ENCODE assay signal across 8 cellular contexts in genomic region chr22:38270091-38270972, GRCh38. TPM values are rescaled to one million over a fixed set of nuclear protein-coding genes. Genes with fewer than 3 reads are reported as not detected.
DNase-seq lines count a peak whose midpoint lies in the region; TF ChIP-seq lines count a peak whose summit lies in the region.

No MANE protein-coding gene starts in this region.

- H3K27me3 Mint-ChIP-seq in HFFc6 (ENCODE audit: insufficient read depth) (peaks cover 2% of the 10 kb centered on the region), neural crest cell (ENCODE audit: low read depth) (no peaks in the 10 kb centered on the region)

- 0 out of 2 replicates have a peak overlapping the region, but pooled peaks have one; percentile 10 for H3K4me3 ChIP-seq in AG04450 (ENCODE audit: low read depth, low read length)
- no peak overlapping the region for H3K4me3 ChIP-seq in prostate gland

- no peaks in the 10 kb centered on the region for H3K27me3 ChIP-seq in AG04450 (ENCODE audit: control insufficient read depth, insufficient read depth, low read length)
- H3K27me3 ChIP-seq in prostate gland (replicated peaks; ENCODE audit: insufficient read depth) = no peaks in the 10 kb centered on the region

- peaks cover 59% of the 10 kb centered on the region for H3K4me1 Mint-ChIP-seq in HFFc6 (ENCODE audit: low read depth)
- H3K4me1 Mint-ChIP-seq in neural crest cell = peaks cover 53% of the 10 kb centered on the region

- no peaks in the 10 kb centered on the region for H3K9me3 Mint-ChIP-seq in HFFc6
- no peaks in the 10 kb centered on the region for H3K9me3 Mint-ChIP-seq in neural crest cell

- no peak for TF ChIP-seq CTCF in AG04450 (IDR thresholded peaks at IDR 0.05; ENCODE audit: low read depth, low read length)
- no peak for TF ChIP-seq CTCF in HFFc6 (IDR thresholded peaks at IDR 0.05)
- no peak for TF ChIP-seq CTCF in neural crest cell (conservative IDR thresholded peaks at IDR 0.05)
- no peak for TF ChIP-seq CTCF in prostate gland (IDR thresholded peaks at IDR 0.05)

- intact Hi-C loops in prostate gland (cut with DNase I) = loop anchor here (5.0 kb wide), 2 partner anchors 47 to 68 kb away; partner anchors contain the start of genes CSNK1E and MAFF

- 67% methylated on average over 13 of the region's 13 CpGs for whole genome bisulfite sequencing in prostate gland

- H3K27ac ChIP-seq in AG04450 (ENCODE audit: low read depth, low read length) (peak overlapping the region; percentile 21), prostate gland (peak overlapping the region in 1 of 2 donors; percentile 36)

- TF ChIP-seq POLR2A in prostate gland (IDR thresholded peaks at IDR 0.05) = no peak

- H3K4me1 ChIP-seq in prostate gland (replicated peaks) = peaks cover 6% of the 10 kb centered on the region

- CTCF ChIA-PET in AG04450 (lab: Charles Lee) = interaction anchor here (0.9 kb wide), 1 partner anchor 196 kb away, joined by 4 read pairs; no protein-coding TSS in a partner anchor

- H3K4me3 Mint-ChIP-seq in HFFc6 (peak overlapping the region; percentile 92), neural crest cell (peak overlapping the region; percentile 92)

- DNase-seq in AG04450 (ENCODE audit: low read depth, low spot score) (no peak), HFFc6 (no peak), cerebellum (ENCODE audit: low spot score) (peak; percentile 37), neural crest cell (ENCODE audit: low read depth, low spot score) (no peak), 8988T (no peak), KBM-7 (no peak), prostate gland (ENCODE audit: low spot score) (no peak), OCI-M2 (lab: John Stamatoyannopoulos, UW; ENCODE audit: unreplicated experiment) (no peak)

- H3K36me3 Mint-ChIP-seq in HFFc6 (ENCODE audit: low read depth) (peaks cover 6% of the 10 kb centered on the region), neural crest cell (ENCODE audit: low read depth) (no peaks in the 10 kb centered on the region)

- POLR2A ChIA-PET in AG04450 (lab: Yijun Ruan, JAX) = interaction anchor here (0.6 kb wide), 1 partner anchor 20 kb away, joined by 3 read pairs; no protein-coding TSS in a partner anchor

- in situ Hi-C loops in KBM-7 (cut with MboI; ENCODE audit: low pct_unique_long_range_greater_than_20kb, low sequenced_read_pairs) = no loop called here

- H3K27ac Mint-ChIP-seq in HFFc6 (peak overlapping the region; percentile 67), neural crest cell (ENCODE audit: unreplicated experiment) (peak overlapping the region; percentile 24)

- H3K36me3 ChIP-seq in prostate gland = no peaks in the 10 kb centered on the region

- H3K9me3 ChIP-seq in AG04450 (ENCODE audit: control insufficient read depth, insufficient read depth, low read length) (no peaks in the 10 kb centered on the region; the same call in 1 of the 2 replicates), prostate gland (no peaks in the 10 kb centered on the region)

RNA-seq across cellular contexts. Expression of gene TMEM184B, which starts 2.5 kb away (rescaled TPM):
- polyA plus RNA-seq in AG04450 (2011; rRNA removed) = 36.8 and 37.2 TPM in 2 replicates
- 33.8 and 40.5 TPM in 2 replicates for polyA minus RNA-seq in AG04450 (2011; rRNA and poly(A)+ RNA removed)
- total RNA-seq in HFFc6 (2021; fragmentation: NEBNext Ultra II Directional; extraction: Animal tissue kit (Norgen Biotek cat#: 25700)) = 100 to 1,000 TPM; 104 to 125 (median 111) TPM
- total RNA-seq in cerebellum (23.8 TPM), neural crest cell (58.3 and 60.3 TPM in 2 replicates), prostate gland (100 to 1,000 TPM in 1 of 2 donors, 10 to 100 TPM in 1; 76.0 to 137 TPM)

RNA-seq across cellular contexts. Expression of gene CSNK1E, which starts 46.9 kb away (rescaled TPM):
- 109 and 128 TPM in 2 replicates for polyA plus RNA-seq in AG04450 (2011; rRNA removed)
- 141 and 196 TPM in 2 replicates for polyA minus RNA-seq in AG04450 (2011; rRNA and poly(A)+ RNA removed)
- total RNA-seq in HFFc6 (2021; fragmentation: NEBNext Ultra II Directional; extraction: Animal tissue kit (Norgen Biotek cat#: 25700)) = 100 to 1,000 TPM; 166 to 184 (median 172) TPM
- total RNA-seq in cerebellum (157 TPM), neural crest cell (243 and 250 TPM in 2 replicates), prostate gland (100 to 1,000 TPM in 1 of 2 donors, 10 to 100 TPM in 1; 82.8 to 190 TPM)
